Comparison of ENCODE assay signal across 25 cellular contexts in the genomic region with DNA sequence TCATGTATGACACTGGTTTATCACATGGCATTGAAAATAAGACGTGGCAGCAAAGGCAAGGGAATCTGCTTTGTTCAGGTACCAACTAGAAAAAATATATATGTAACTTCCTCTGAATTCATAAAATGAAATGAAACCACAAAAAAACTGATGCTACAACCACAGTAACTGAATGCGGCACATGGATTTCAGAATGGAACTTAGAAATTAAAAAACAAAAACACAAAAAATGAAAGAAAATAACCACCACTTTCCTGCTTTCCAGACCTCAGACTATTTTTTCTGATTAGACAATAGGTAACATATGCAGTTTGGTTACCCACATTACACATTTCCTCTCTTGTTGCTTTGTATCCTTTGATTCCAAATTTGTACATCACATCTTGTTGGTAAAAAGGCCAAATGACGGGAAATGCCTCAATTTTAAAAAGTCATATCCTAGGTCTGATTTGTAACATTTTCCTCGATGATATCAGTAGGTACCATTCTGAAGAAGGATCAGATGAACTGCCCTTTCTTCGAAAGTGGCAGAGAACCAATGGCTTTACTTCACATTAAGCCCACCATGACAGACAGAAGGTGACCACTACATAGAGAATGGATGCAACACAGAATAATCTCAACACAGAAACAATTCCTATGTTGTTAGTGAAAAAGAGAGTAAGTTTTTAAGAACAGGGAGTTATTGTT. TPM values are rescaled to one million over a fixed set of nuclear protein-coding genes. Genes with fewer than 3 reads are reported as not detected.
DNase-seq lines count a peak whose midpoint lies in the region; ATAC-seq lines count a peak whose summit lies in the region.
"Had no signal": no experiment of that assay in that cellular context is flagged by ENCODE, and none has a peak within 500 bp of the region (broad histone marks: within the 10 kb centered on the region; RNA-seq: fewer than 3 reads in every experiment).

No MANE protein-coding gene starts in this region.

- peak; percentile 28 for ATAC-seq in central memory CD8-positive, alpha-beta T cell (replicated peaks; ENCODE audit: extremely low read depth, poor library complexity, severe bottlenecking)
- ATAC-seq in GM19328 (IDR thresholded peaks at IDR 0.05; ENCODE audit: unreplicated experiment) (no peak), HG03565 (IDR thresholded peaks at IDR 0.05; ENCODE audit: unreplicated experiment) (no peak)
- ATAC-seq: PC-3; stimulated activated naive B cell treated with anti-CD40 and anti-IgM and Interleukin-4, amounts not matched to agents 10 μg/mL and 1 μg/mL and 100 μg/mL, for 72 hours had no signal

- peaks cover 50% of the 10 kb centered on the region for H3K36me3 ChIP-seq in BLaER1
- peaks cover 13% of the 10 kb centered on the region for H3K36me3 ChIP-seq in CD4-positive, alpha-beta memory T cell (ENCODE audit: insufficient read depth, low read length)

- no peaks in the 10 kb centered on the region for H3K9me3 ChIP-seq in BLaER1
- H3K9me3 ChIP-seq in CD4-positive, alpha-beta memory T cell (ENCODE audit: control insufficient read depth in 1 of 2, low read length in 2 of 2), result no peaks in the 10 kb centered on the region
- H3K9me3 ChIP-seq: breast epithelium, Caco-2, tibial artery had no signal

- POLR2A ChIA-PET in CD4-positive, alpha-beta memory T cell (lab: Charles Lee; ENCODE audit: partially characterized antibody), result no interaction called here
- POLR2A ChIA-PET in activated CD4-positive, alpha-beta memory T cell treated with anti-CD3 and anti-CD28 coated beads, Interleukin-2, amount 10 ng/mL, durations not matched to agents 7 days and 5 days (lab: Charles Lee), result no interaction called here

- H3K27me3 ChIP-seq in BLaER1, result no peaks in the 10 kb centered on the region
- H3K27me3 ChIP-seq in CD4-positive, alpha-beta memory T cell (ENCODE audit: insufficient read depth, low read length), result no peaks in the 10 kb centered on the region
- H3K27me3 ChIP-seq: breast epithelium, tibial artery had no signal

- H3K4me1 ChIP-seq in BLaER1, result peaks cover 22% of the 10 kb centered on the region
- H3K4me1 ChIP-seq in CD4-positive, alpha-beta memory T cell (ENCODE audit: insufficient read depth, low read length), result peaks cover 21% of the 10 kb centered on the region
- H3K4me1 ChIP-seq: breast epithelium, Caco-2, tibial artery had no signal

- H3K4me1 Mint-ChIP-seq in CD4-positive, alpha-beta memory T cell, result peaks cover 14 to 29% (median 25%) of the 10 kb centered on the region in 4 donors
- peaks cover 32% of the 10 kb centered on the region for H3K4me1 Mint-ChIP-seq in activated CD4-positive, alpha-beta memory T cell treated with anti-CD3 and anti-CD28 coated beads, Interleukin-2, amount 10 ng/mL, durations not matched to agents 7 days and 5 days
- peaks cover 6% of the 10 kb centered on the region for H3K4me1 Mint-ChIP-seq in central memory CD8-positive, alpha-beta T cell

- H4K20me1 ChIP-seq in BLaER1, result no peaks in the 10 kb centered on the region

- no peak overlapping the region for H3K9ac ChIP-seq in BLaER1

- peak overlapping the region in 5 of 8 donors; percentile 18 to 55 (median 27) for H3K4me3 Mint-ChIP-seq in CD4-positive, alpha-beta memory T cell
- no peak overlapping the region for H3K4me3 Mint-ChIP-seq in activated CD4-positive, alpha-beta memory T cell treated with anti-CD3 and anti-CD28 coated beads, Interleukin-2, amount 10 ng/mL, durations not matched to agents 7 days and 5 days
- no peak overlapping the region for H3K4me3 Mint-ChIP-seq in central memory CD8-positive, alpha-beta T cell
- H3K4me3 Mint-ChIP-seq: stimulated activated naive B cell treated with anti-CD40 and anti-IgM and Interleukin-4, amounts not matched to agents 10 μg/mL and 1 μg/mL and 100 μg/mL, for 72 hours had no signal

- peaks cover 25 to 41% of the 10 kb centered on the region in 2 donors for H3K36me3 Mint-ChIP-seq in CD4-positive, alpha-beta memory T cell
- H3K36me3 Mint-ChIP-seq in activated CD4-positive, alpha-beta memory T cell treated with anti-CD3 and anti-CD28 coated beads, Interleukin-2, amount 10 ng/mL, durations not matched to agents 7 days and 5 days (ENCODE audit: low read depth), result peaks cover 52% of the 10 kb centered on the region
- peaks cover 39% of the 10 kb centered on the region for H3K36me3 Mint-ChIP-seq in central memory CD8-positive, alpha-beta T cell (ENCODE audit: insufficient read depth)

- no peaks in the 10 kb centered on the region for H3K27me3 Mint-ChIP-seq in CD4-positive, alpha-beta memory T cell
- H3K27me3 Mint-ChIP-seq in activated CD4-positive, alpha-beta memory T cell treated with anti-CD3 and anti-CD28 coated beads, Interleukin-2, amount 10 ng/mL, durations not matched to agents 7 days and 5 days, result no peaks in the 10 kb centered on the region
- H3K27me3 Mint-ChIP-seq in central memory CD8-positive, alpha-beta T cell, result no peaks in the 10 kb centered on the region
- H3K27me3 Mint-ChIP-seq: stimulated activated naive B cell treated with anti-CD40 and anti-IgM and Interleukin-4, amounts not matched to agents 10 μg/mL and 1 μg/mL and 100 μg/mL, for 72 hours had no signal

- H3K9me3 Mint-ChIP-seq in CD4-positive, alpha-beta memory T cell, result no peaks in the 10 kb centered on the region
- no peaks in the 10 kb centered on the region for H3K9me3 Mint-ChIP-seq in activated CD4-positive, alpha-beta memory T cell treated with anti-CD3 and anti-CD28 coated beads, Interleukin-2, amount 10 ng/mL, durations not matched to agents 7 days and 5 days
- H3K9me3 Mint-ChIP-seq in central memory CD8-positive, alpha-beta T cell, result no peaks in the 10 kb centered on the region
- H3K9me3 Mint-ChIP-seq: stimulated activated naive B cell treated with anti-CD40 and anti-IgM and Interleukin-4, amounts not matched to agents 10 μg/mL and 1 μg/mL and 100 μg/mL, for 72 hours had no signal

- CTCF ChIA-PET in CD4-positive, alpha-beta memory T cell (lab: Charles Lee; ENCODE audit: partially characterized antibody), result no interaction called here
- CTCF ChIA-PET in activated CD4-positive, alpha-beta memory T cell treated with anti-CD3 and anti-CD28 coated beads, Interleukin-2, amount 10 ng/mL, durations not matched to agents 7 days and 5 days (lab: Charles Lee), result no interaction called here

- intact Hi-C loops in CD4-positive, alpha-beta memory T cell (cut with micrococcal nuclease), result no loop called here

- H3K27ac Mint-ChIP-seq in CD4-positive, alpha-beta memory T cell, result peak overlapping the region; percentile 44 to 95 (median 79)
- H3K27ac Mint-ChIP-seq in activated CD4-positive, alpha-beta memory T cell treated with anti-CD3 and anti-CD28 coated beads, Interleukin-2, amount 10 ng/mL, durations not matched to agents 7 days and 5 days, result peak overlapping the region; percentile 72
- peak overlapping the region; percentile 29 for H3K27ac Mint-ChIP-seq in central memory CD8-positive, alpha-beta T cell (ENCODE audit: low read depth)
- H3K27ac Mint-ChIP-seq: stimulated activated naive B cell treated with anti-CD40 and anti-IgM and Interleukin-4, amounts not matched to agents 10 μg/mL and 1 μg/mL and 100 μg/mL, for 72 hours had no signal

- H3K4me3 ChIP-seq in BLaER1, result no peak overlapping the region
- no peak overlapping the region for H3K4me3 ChIP-seq in CD4-positive, alpha-beta memory T cell (ENCODE audit: low read length in 2 of 2)
- H3K4me3 ChIP-seq: breast epithelium, coronary artery, lung, skin epidermis, tibial artery had no signal

- no peak overlapping the region; the same call in 1 of the 2 replicates for H3K27ac ChIP-seq in BLaER1
- H3K27ac ChIP-seq in CD4-positive, alpha-beta memory T cell (ENCODE audit: low read depth, low read length), result peak overlapping the region; percentile 9
- H3K27ac ChIP-seq: breast epithelium, coronary artery, skin epidermis, tibial artery had no signal

- DNase-seq in CD4-positive, alpha-beta memory T cell, result peak; percentile 27 to 70 (median 56)
- DNase-seq in activated CD4-positive, alpha-beta memory T cell treated with anti-CD3 and anti-CD28 coated beads, Interleukin-2, amount 10 ng/mL, durations not matched to agents 7 days and 5 days, result no peak
- DNase-seq in central memory CD8-positive, alpha-beta T cell (ENCODE audit: low spot score in 2 of 2), result no peak
- DNase-seq in inferior parietal cortex (ENCODE audit: extremely low spot score) (no peak), COLO829 (ENCODE audit: low spot score) (no peak)
- DNase-seq: activated CD4-positive, alpha-beta T cell treated with anti-CD3 and anti-CD28 coated beads for 48 hours; amniotic stem cell; Caco-2; NCI-H1105 treated with DMSO at 0.1 percent for 48 hours; NCI-H2081; NCI-H446; PC-3; SHP77; stimulated activated CD4-positive, alpha-beta T cell treated with anti-CD3 and anti-CD28 coated beads, Interleukin-2, amount 100 ng/mL, for 24 hours; stimulated activated naive B cell treated with anti-CD40 and anti-IgM and Interleukin-4, amounts not matched to agents 10 μg/mL and 1 μg/mL and 100 μg/mL, for 72 hours; tibial artery had no signal

- peak overlapping the region; percentile 34 for H3K4me2 ChIP-seq in BLaER1

RNA-seq across cellular contexts. Expression of a gene that starts 18.1 kb away (rescaled TPM):
- 10 to 100 TPM; 16.5 to 18.1 TPM for total RNA-seq in CD4-positive, alpha-beta memory T cell
- 10 to 100 TPM; 10.4 to 12.1 TPM for polyA plus RNA-seq in CD4-positive, alpha-beta memory T cell
- 10 to 100 TPM; 23.0 to 24.2 TPM for total RNA-seq in activated CD4-positive, alpha-beta memory T cell treated with anti-CD3 and anti-CD28 coated beads, Interleukin-2, amount 10 ng/mL, durations not matched to agents 7 days and 5 days

RNA-seq across cellular contexts. Expression of a gene that starts 46.6 kb away (rescaled TPM):
- not detected for total RNA-seq in CD4-positive, alpha-beta memory T cell
- not detected for polyA plus RNA-seq in CD4-positive, alpha-beta memory T cell
- total RNA-seq in activated CD4-positive, alpha-beta memory T cell treated with anti-CD3 and anti-CD28 coated beads, Interleukin-2, amount 10 ng/mL, durations not matched to agents 7 days and 5 days, result not detected
- total RNA-seq: breast epithelium, Caco-2, kidney epithelial cell, lung, PC-3, pulmonary artery endothelial cell had no signal
- polyA plus RNA-seq: lung had no signal

RNA-seq across cellular contexts. Expression of a gene that starts 57.8 kb away (rescaled TPM):
- total RNA-seq in CD4-positive, alpha-beta memory T cell, result not detected
- polyA plus RNA-seq in CD4-positive, alpha-beta memory T cell, result not detected
- not detected for total RNA-seq in activated CD4-positive, alpha-beta memory T cell treated with anti-CD3 and anti-CD28 coated beads, Interleukin-2, amount 10 ng/mL, durations not matched to agents 7 days and 5 days
- total RNA-seq: breast epithelium, Caco-2, kidney epithelial cell, lung, PC-3, pulmonary artery endothelial cell had no signal
- polyA plus RNA-seq: lung had no signal

RNA-seq across cellular contexts. Expression of a gene that starts 58.6 kb away (rescaled TPM):
- total RNA-seq in CD4-positive, alpha-beta memory T cell, result 10 to 100 TPM; 66.6 to 70.7 TPM
- 10 to 100 TPM; 18.7 to 27.4 TPM for polyA plus RNA-seq in CD4-positive, alpha-beta memory T cell
- total RNA-seq in activated CD4-positive, alpha-beta memory T cell treated with anti-CD3 and anti-CD28 coated beads, Interleukin-2, amount 10 ng/mL, durations not matched to agents 7 days and 5 days, result 10 to 100 TPM; 51.4 to 55.1 TPM

Comparison
In these comparisons a context has a peak if more than half of its experiments do, and no peak if none do; other contexts are left out.
1. DNase-seq: peak in CD4-positive, alpha-beta memory T cell (5 of 5); none in activated CD4-positive, alpha-beta memory T cell treated with anti-CD3 and anti-CD28 coated beads, Interleukin-2, amount 10 ng/mL, durations not matched to agents 7 days and 5 days (single experiment), central memory CD8-positive, alpha-beta T cell (0 of 2), inferior parietal cortex (single experiment) and COLO829 (single experiment).
2. H3K27ac Mint-ChIP-seq: peak in every context shown above with its lines; median percentile 79 in CD4-positive, alpha-beta memory T cell; 72 in activated CD4-positive, alpha-beta memory T cell treated with anti-CD3 and anti-CD28 coated beads, Interleukin-2, amount 10 ng/mL, durations not matched to agents 7 days and 5 days; 29 in central memory CD8-positive, alpha-beta T cell.
3. H3K4me3 Mint-ChIP-seq: peak in CD4-positive, alpha-beta memory T cell (5 of 8); none in activated CD4-positive, alpha-beta memory T cell treated with anti-CD3 and anti-CD28 coated beads, Interleukin-2, amount 10 ng/mL, durations not matched to agents 7 days and 5 days (single experiment) and central memory CD8-positive, alpha-beta T cell (single experiment).